Comparison of ENCODE assay signal across 26 cellular contexts in genomic region chr1:77354996-77355395, GRCh38.
"Had no signal": no experiment of that assay in that cellular context is flagged by ENCODE, and none has a peak within 500 bp of the region (broad histone marks: within the 10 kb centered on the region; RNA-seq: fewer than 3 reads in every experiment).

No MANE protein-coding gene starts in this region.

- H3K27ac ChIP-seq: breast epithelium, epithelial cell of prostate, esophagus squamous epithelium, gastroesophageal sphincter, hepatocyte, parathyroid adenoma, right atrium auricular region, spleen, suprapubic skin, tibial nerve had no signal

- H3K9me3 ChIP-seq: breast epithelium, esophagus squamous epithelium, gastroesophageal sphincter, mucosa of descending colon, right atrium auricular region, spleen, suprapubic skin, tibial nerve had no signal

- H3K27ac Mint-ChIP-seq: activated naive CD4-positive, alpha-beta T cell treated with anti-CD3 and anti-CD28 coated beads, Interleukin-2, amount 10 ng/mL, durations not matched to agents 7 days and 5 days; activated T-helper 1 cell treated with anti-CD3 and anti-CD28 coated beads, Interleukin-12 subunit alpha, Interleukin-12 subunit beta, Interleukin-2, Interleukin-4 antibody, amounts not matched to agents 30 ng/mL and 10 ng/mL and 1 ng/mL, durations not matched to agents 14 hours and 24 hours and 36 hours; dendritic cell treated with granulocyte-macrophage colony-stimulating factor and Interleukin-4, amounts not matched to agents 40 ng/mL and 50 ng/mL, for 4 days; naive B cell had no signal

- H3K36me3 ChIP-seq: breast epithelium, esophagus squamous epithelium, gastroesophageal sphincter, right atrium auricular region, spleen, suprapubic skin, tibial nerve had no signal

- H3K9me3 Mint-ChIP-seq: activated naive CD4-positive, alpha-beta T cell treated with anti-CD3 and anti-CD28 coated beads, Interleukin-2, amount 10 ng/mL, durations not matched to agents 7 days and 5 days; activated T-helper 1 cell treated with anti-CD3 and anti-CD28 coated beads, Interleukin-12 subunit alpha, Interleukin-12 subunit beta, Interleukin-2, Interleukin-4 antibody, amounts not matched to agents 30 ng/mL and 10 ng/mL and 1 ng/mL, durations not matched to agents 14 hours and 24 hours and 36 hours; dendritic cell treated with granulocyte-macrophage colony-stimulating factor and Interleukin-4, amounts not matched to agents 40 ng/mL and 50 ng/mL, for 4 days; neural crest cell had no signal

- H3K4me1 ChIP-seq: breast epithelium, esophagus squamous epithelium, gastroesophageal sphincter, parathyroid adenoma, right atrium auricular region, spleen, suprapubic skin, tibial nerve had no signal

- H2AFZ ChIP-seq: hepatocyte, parathyroid adenoma had no signal

- ATAC-seq: gastroesophageal sphincter, left cardiac atrium, left ventricle myocardium superior, mucosa of descending colon had no signal

- DNase-seq: activated CD4-positive, alpha-beta T cell treated with anti-CD3 and anti-CD28 coated beads for 4 hours; activated CD4-positive, alpha-beta T cell treated with anti-CD3 and anti-CD28 coated beads, Interleukin-2, amount 50 U/mL, for 4 hours; activated CD4-positive, CD25-positive, alpha-beta regulatory T cell; activated effector memory CD4-positive, alpha-beta T cell treated with anti-CD3 and anti-CD28 coated beads, Interleukin-2, amount 50 U/mL, for 16 hours; activated naive CD4-positive, alpha-beta T cell treated with anti-CD3 and anti-CD28 coated beads, Interleukin-2, amount 10 ng/mL, durations not matched to agents 7 days and 5 days; central memory CD4-positive, alpha-beta T cell; effector CD4-positive, alpha-beta T cell; esophagus squamous epithelium; left cardiac atrium; left ventricle myocardium superior; mucosa of descending colon; naive B cell; nucleus accumbens; spleen; stimulated activated naive CD4-positive, alpha-beta T cell had no signal

- H3K4me1 Mint-ChIP-seq: naive B cell, neural crest cell had no signal

- H3K4me3 ChIP-seq: breast epithelium, esophagus squamous epithelium, gastroesophageal sphincter, hepatocyte, mucosa of descending colon, right atrium auricular region, spleen, suprapubic skin, tibial nerve had no signal

- H3K79me2 ChIP-seq: hepatocyte, parathyroid adenoma had no signal

- H3K36me3 Mint-ChIP-seq: naive B cell had no signal

- H3K27me3 Mint-ChIP-seq: activated naive CD4-positive, alpha-beta T cell treated with anti-CD3 and anti-CD28 coated beads, Interleukin-2, amount 10 ng/mL, durations not matched to agents 7 days and 5 days; dendritic cell treated with granulocyte-macrophage colony-stimulating factor and Interleukin-4, amounts not matched to agents 40 ng/mL and 50 ng/mL, for 4 days; naive B cell had no signal

- H3K4me2 ChIP-seq: hepatocyte had no signal

- H3K4me3 Mint-ChIP-seq: activated naive CD4-positive, alpha-beta T cell treated with anti-CD3 and anti-CD28 coated beads, Interleukin-2, amount 10 ng/mL, durations not matched to agents 7 days and 5 days; activated T-helper 1 cell treated with anti-CD3 and anti-CD28 coated beads, Interleukin-12 subunit alpha, Interleukin-12 subunit beta, Interleukin-2, Interleukin-4 antibody, amounts not matched to agents 30 ng/mL and 10 ng/mL and 1 ng/mL, durations not matched to agents 14 hours and 24 hours and 36 hours; dendritic cell treated with granulocyte-macrophage colony-stimulating factor and Interleukin-4, amounts not matched to agents 40 ng/mL and 50 ng/mL, for 4 days; naive B cell; neural crest cell had no signal

- H3K27me3 ChIP-seq: breast epithelium, esophagus squamous epithelium, gastroesophageal sphincter, hepatocyte, spleen, suprapubic skin, tibial nerve had no signal
